ENCODE assay signal across 8 cellular contexts in genomic region chr12:77324763-77325468, GRCh38.
DNase-seq lines count a peak whose midpoint lies in the region; ATAC-seq and TF ChIP-seq lines count a peak whose summit lies in the region.

No MANE protein-coding gene starts in this region.

- peak overlapping the region; percentile 85 for H3K4me3 Mint-ChIP-seq in Caco-2 (ENCODE audit: unreplicated experiment)
- peak overlapping the region; percentile 51 for H3K4me3 Mint-ChIP-seq in activated naive CD8-positive, alpha-beta T cell

- DNase-seq in Caco-2, result peak; percentile 56 to 78
- peak; percentile 54 for DNase-seq in GM19238 (ENCODE audit: insufficient read length, low spot score)
- peak; percentile 66 to 86 for DNase-seq in NCI-H446 (lab: John Stamatoyannopoulos, UW)
- peak; percentile 83 for DNase-seq in Right ventricle myocardium superior
- peak; percentile 34 for DNase-seq in occipital lobe (lab: John Stamatoyannopoulos, UW)
- DNase-seq in MV-4-11 (lab: John Stamatoyannopoulos, UW), result no peak

- CTCF ChIA-PET in Caco-2 (lab: Charles Lee), result interaction anchor here (0.6 to 0.9 kb wide), 5 partner anchors 95 to 277 kb away, joined by 3 to 6 read pairs (median 3); no protein-coding TSS in a partner anchor

- intact Hi-C loops in Caco-2 (cut with micrococcal nuclease; ENCODE audit: unreplicated experiment), result loop anchor here (2.0 kb wide), 1 partner anchor 172 kb away; no protein-coding TSS in a partner anchor
- intact Hi-C loops in Right ventricle myocardium superior (cut with DNase I), result no loop called here

- TF ChIP-seq CTCF in Caco-2 (IDR thresholded peaks at IDR 0.05; ENCODE audit: insufficient read depth in 1 of 2, low read depth in 1 of 2, low read length in 1 of 2, severe bottlenecking in 1 of 2, unreplicated experiment in 1 of 2), result peak; percentile 19 to 70

- H3K9me3 ChIP-seq in Caco-2, result no peaks in the 10 kb centered on the region

- BruUV-seq in Caco-2 (replicated peaks; lab: Mats Ljungman, UMichigan), result no TSS peak

- peaks cover 32% of the 10 kb centered on the region for H3K27me3 Mint-ChIP-seq in Caco-2 (ENCODE audit: insufficient read depth, unreplicated experiment)
- peaks cover 31% of the 10 kb centered on the region for H3K27me3 Mint-ChIP-seq in activated naive CD8-positive, alpha-beta T cell

- H3K36me3 ChIP-seq in Caco-2 (ENCODE audit: control insufficient read depth, insufficient read depth, low read length), result no peaks in the 10 kb centered on the region

- H3K4me3 ChIP-seq in Caco-2 (ENCODE audit: low read depth, low read length), result peak overlapping the region; percentile 38

- POLR2A ChIA-PET in Caco-2 (lab: Charles Lee), result no interaction called here

- no peaks in the 10 kb centered on the region for H3K36me3 Mint-ChIP-seq in Caco-2 (ENCODE audit: insufficient read depth, unreplicated experiment)
- H3K36me3 Mint-ChIP-seq in activated naive CD8-positive, alpha-beta T cell, result no peaks in the 10 kb centered on the region

- ATAC-seq in HG03139 (IDR thresholded peaks at IDR 0.05; ENCODE audit: unreplicated experiment) (peak; percentile 96), Right ventricle myocardium superior (ENCODE audit: poor library complexity) (peak; percentile 99)

- H3K9me3 Mint-ChIP-seq in Caco-2 (ENCODE audit: unreplicated experiment), result no peaks in the 10 kb centered on the region
- H3K9me3 Mint-ChIP-seq in activated naive CD8-positive, alpha-beta T cell (ENCODE audit: low read depth), result no peaks in the 10 kb centered on the region

- no peak overlapping the region for H3K27ac Mint-ChIP-seq in Caco-2 (ENCODE audit: unreplicated experiment)
- H3K27ac Mint-ChIP-seq in activated naive CD8-positive, alpha-beta T cell, result no peak overlapping the region

- H3K4me1 Mint-ChIP-seq in Caco-2 (ENCODE audit: low read depth, unreplicated experiment), result peaks cover 5% of the 10 kb centered on the region
- H3K4me1 Mint-ChIP-seq in activated naive CD8-positive, alpha-beta T cell (ENCODE audit: low read depth), result peaks cover 14% of the 10 kb centered on the region

- H3K4me1 ChIP-seq in Caco-2, result no peaks in the 10 kb centered on the region

- H3K27me3 ChIP-seq in Caco-2 (replicated peaks; ENCODE audit: control insufficient read depth, insufficient read depth, low read length), result no peaks in the 10 kb centered on the region; the same call in 1 of the 2 replicates
